9 cellular contexts compared by ENCODE assay signal in genomic region chr2:219484343-219485200, GRCh38. TPM values are rescaled to one million over a fixed set of nuclear protein-coding genes. Genes with fewer than 3 reads are reported as not detected.
DNase-seq lines count a peak whose midpoint lies in the region; ATAC-seq, FAIRE-seq and TF ChIP-seq lines count a peak whose summit lies in the region.
"Had no signal": no experiment of that assay in that cellular context is flagged by ENCODE, and none has a peak within 500 bp of the region (broad histone marks: within the 10 kb centered on the region; RNA-seq: fewer than 3 reads in every experiment).

No MANE protein-coding gene starts in this region.

- H3K9me3 Mint-ChIP-seq in activated naive CD4-positive, alpha-beta T cell treated with anti-CD3 and anti-CD28 coated beads, Interleukin-2, amount 50 U/mL, for 72 hours, result no peaks in the 10 kb centered on the region
- H3K9me3 Mint-ChIP-seq: T-helper 1 cell treated with Interleukin-12 subunit alpha and Interleukin-12 subunit beta and Interleukin-4 antibody, amounts not matched to agents 30 μg/mL and 1 μg/mL, for 36 hours had no signal

- no peak; a peak in 1 of 4 replicates for TF ChIP-seq CTCF in H1 (IDR thresholded peaks at IDR 0.05; ENCODE audit: control extremely low read depth in 1 of 3, insufficient read depth in 1 of 3, low read depth in 1 of 3, low read length in 3 of 3)
- TF ChIP-seq CTCF in mucosa of descending colon (IDR thresholded peaks at IDR 0.05), result no peak
- TF ChIP-seq CTCF in upper lobe of left lung (IDR thresholded peaks at IDR 0.05), result no peak

- CTCF ChIA-PET in H1 (lab: Charles Lee; ENCODE audit: partially characterized antibody), result interaction anchor here (1.9 to 113.1 kb wide), 5 partner anchors 5 to 158 kb away, joined by 5 to 7248 read pairs (median 74); partner anchors contain the start of genes ASIC4, CHPF, DES and GMPPA

- peak overlapping the region; percentile 77 for H4K8ac ChIP-seq in H1 (ENCODE audit: extremely low read depth, insufficient read depth, low read length)

- H3K4me3 ChIP-seq in H1 (ENCODE audit: extremely low read depth in 1 of 4, insufficient read depth in 2 of 4, low read depth in 3 of 4, low read length in 4 of 4), result peak overlapping the region in 3 of 4 experiments; percentile 26 to 56 (median 32); a peak in 6 of 8 replicates
- H3K4me3 ChIP-seq in mucosa of descending colon, result no peak overlapping the region
- H3K4me3 ChIP-seq in upper lobe of left lung, result peak overlapping the region in 3 of 4 donors; percentile 4 to 25 (median 23)

- H3K23me2 ChIP-seq in H1 (ENCODE audit: low read depth, low read length), result peaks cover 8% of the 10 kb centered on the region; the same call in 1 of the 2 replicates

- peaks cover 20 to 49% (median 36%) of the 10 kb centered on the region in 4 experiments for H3K27me3 ChIP-seq in H1 (replicated peaks in 1 of 4; ENCODE audit: control insufficient read depth in 3 of 4, extremely low read depth in 1 of 4, insufficient read depth in 3 of 4, low read length in 3 of 4)
- H3K27me3 ChIP-seq in upper lobe of left lung, result peaks cover 2 to 34% (median 23%) of the 10 kb centered on the region in 4 donors

- H3K4me2 ChIP-seq in H1 (ENCODE audit: insufficient read depth in 1 of 2, low read depth in 2 of 2, low read length in 2 of 2), result peak overlapping the region; percentile 62 to 89

- no peak for DNase-seq in activated naive CD4-positive, alpha-beta T cell treated with anti-CD3 and anti-CD28 coated beads, Interleukin-2, amount 50 U/mL, for 72 hours (ENCODE audit: low spot score in 2 of 2)
- DNase-seq in activated naive CD4-positive, alpha-beta T cell treated with Interleukin-2 at 50 U/mL for 16 hours, result no peak
- peak in 1 of 2 experiments; percentile 68 for DNase-seq in H1 (ENCODE audit: low read depth in 1 of 2, low spot score in 2 of 2)
- no peak for DNase-seq in mucosa of descending colon
- DNase-seq in upper lobe of left lung, result peak in 1 of 2 donors; percentile 84

- H3K56ac ChIP-seq in H1 (replicated peaks; ENCODE audit: insufficient read length, low read depth, low read length), result peak overlapping the region; percentile 14

- no peak overlapping the region for H4K5ac ChIP-seq in H1 (ENCODE audit: insufficient read length, low read depth, low read length)

- POLR2A ChIA-PET in H1 (lab: Charles Lee; ENCODE audit: partially characterized antibody), result interaction anchor here (0.9 to 19.9 kb wide), 12 partner anchors 9 to 43 kb away, joined by 3 to 216 read pairs (median 3); partner anchors contain the start of genes ASIC4 and GMPPA

- 0 out of 2 replicates have a peak overlapping the region, but pooled peaks have one; percentile 29 for H2BK15ac ChIP-seq in H1 (ENCODE audit: low read length)

- H3K79me1 ChIP-seq in H1 (ENCODE audit: low read depth, low read length), result no peaks in the 10 kb centered on the region

- no peak overlapping the region for H3K14ac ChIP-seq in H1 (ENCODE audit: insufficient read length)

- no peak for FAIRE-seq in H1 (lab: Jason Lieb, UNC)

- no peak overlapping the region for H3K27ac Mint-ChIP-seq in activated naive CD4-positive, alpha-beta T cell treated with anti-CD3 and anti-CD28 coated beads, Interleukin-2, amount 50 U/mL, for 72 hours
- H3K27ac Mint-ChIP-seq: T-helper 1 cell treated with Interleukin-12 subunit alpha and Interleukin-12 subunit beta and Interleukin-4 antibody, amounts not matched to agents 30 μg/mL and 1 μg/mL, for 36 hours had no signal

- H3K27ac ChIP-seq in H1 (ENCODE audit: low read depth, low read length) (no peak overlapping the region), upper lobe of left lung (no peak overlapping the region)

- H2BK5ac ChIP-seq in H1 (ENCODE audit: low read depth, low read length), result no peak overlapping the region

- H3K9me3 ChIP-seq in H1 (ENCODE audit: insufficient read depth in 2 of 2, low read depth in 1 of 2, low read length in 1 of 2) (no peaks in the 10 kb centered on the region), mucosa of descending colon (no peaks in the 10 kb centered on the region), upper lobe of left lung (no peaks in the 10 kb centered on the region)

- H4K20me1 ChIP-seq in H1 (replicated peaks in 1 of 2; ENCODE audit: control insufficient read depth in 1 of 2, insufficient read depth in 2 of 2, low read length in 2 of 2), result peaks cover 0 to 2% of the 10 kb centered on the region in 2 experiments

- H2AK5ac ChIP-seq in H1 (ENCODE audit: low read depth, low read length), result no peak overlapping the region

- no peak for TF ChIP-seq EP300 in H1 (IDR thresholded peaks at IDR 0.05; ENCODE audit: borderline replicate concordance in 1 of 2, low read depth in 2 of 2, low read length in 2 of 2)
- TF ChIP-seq EP300 in upper lobe of left lung (IDR thresholded peaks at IDR 0.05), result no peak

- peak overlapping the region; percentile 48; the same call in 1 of the 2 replicates for H3K18ac ChIP-seq in H1 (ENCODE audit: extremely low read depth, low read length)

- intact Hi-C loops in mucosa of descending colon (cut with DNase I, micrococcal nuclease), result no loop called here

- no peak overlapping the region for H3K9ac ChIP-seq in H1 (replicated peaks in 1 of 4; ENCODE audit: extremely low read depth in 1 of 4, low read depth in 3 of 4, low read length in 3 of 4)

- TF ChIP-seq POLR2A in H1 (IDR thresholded peaks at IDR 0.05; ENCODE audit: control extremely low read depth in 1 of 2, low read depth in 2 of 2, low read length in 2 of 2) (no peak), upper lobe of left lung (IDR thresholded peaks at IDR 0.05) (no peak)

- H3K23ac ChIP-seq in H1 (ENCODE audit: insufficient read length), result no peak overlapping the region

- no peak for TF ChIP-seq RAD21 in H1 (IDR thresholded peaks at IDR 0.05 in 1 of 2, conservative IDR thresholded peaks at IDR 0.05 in 1 of 2; ENCODE audit: low read depth in 2 of 2, low read length in 2 of 2)

- H3K36me3 Mint-ChIP-seq in activated naive CD4-positive, alpha-beta T cell treated with anti-CD3 and anti-CD28 coated beads, Interleukin-2, amount 50 U/mL, for 72 hours, result no peaks in the 10 kb centered on the region

- H2BK20ac ChIP-seq in H1 (ENCODE audit: low read length), result no peak overlapping the region

- no peaks in the 10 kb centered on the region for H3K79me2 ChIP-seq in H1 (ENCODE audit: control insufficient read depth in 1 of 2, insufficient read depth in 2 of 2, low read length in 2 of 2)

- H3K4me1 ChIP-seq in H1 (replicated peaks in 1 of 4; ENCODE audit: control insufficient read depth in 3 of 4, insufficient read depth in 4 of 4, low read length in 3 of 4) (peaks cover 6 to 36% (median 28%) of the 10 kb centered on the region in 4 experiments), mucosa of descending colon (ENCODE audit: low read depth) (peaks cover 11% of the 10 kb centered on the region), upper lobe of left lung (peaks cover 10 to 19% (median 15%) of the 10 kb centered on the region in 4 donors)

- no peak overlapping the region for H2AFZ ChIP-seq in H1 (ENCODE audit: low read length)

- H2BK12ac ChIP-seq in H1 (ENCODE audit: low read depth, low read length), result peak overlapping the region; percentile 80; the same call in 1 of the 2 replicates

- H3K4ac ChIP-seq in H1 (replicated peaks; ENCODE audit: insufficient read length, low read depth, low read length), result no peak overlapping the region

- H4K91ac ChIP-seq in H1 (replicated peaks; ENCODE audit: insufficient read length, low read length), result no peak overlapping the region

- no peak overlapping the region for H2BK120ac ChIP-seq in H1 (replicated peaks; ENCODE audit: low read depth, low read length)

- H3K36me3 ChIP-seq in H1 (ENCODE audit: control insufficient read depth in 2 of 4, insufficient read depth in 4 of 4, low read length in 3 of 4), result no peaks in the 10 kb centered on the region; a peak in 1 of 8 replicates
- no peaks in the 10 kb centered on the region for H3K36me3 ChIP-seq in mucosa of descending colon (ENCODE audit: low read depth)
- no peaks in the 10 kb centered on the region for H3K36me3 ChIP-seq in upper lobe of left lung

- 5% methylated on average over 76 of the region's 89 CpGs; no CpG with 5 or more reads in 1 of the 2 experiments for WGBS in H1 (ENCODE audit: extremely low coverage in 1 of 2, insufficient coverage in 1 of 2, insufficient read length in 1 of 2, insufficient replicate concordance in 2 of 2, low coverage in 1 of 2, low lambda C conversion rate in 2 of 2, missing lambda C conversion rate in 1 of 2), 2 experiments
- 3% methylated on average over 28 of the region's 89 CpGs; no CpG with 5 or more reads in 1 of the 2 donors for WGBS in upper lobe of left lung, 2 donors

- ATAC-seq in activated naive CD4-positive, alpha-beta T cell treated with anti-CD3 and anti-CD28 coated beads, Interleukin-2, amount 50 U/mL, for 72 hours, result peak; percentile 25 to 43
- peak; percentile 31 for ATAC-seq in mucosa of descending colon
- peak in 1 of 2 donors; percentile 5 for ATAC-seq in upper lobe of left lung (ENCODE audit: low FRiP score in 2 of 2)
- ATAC-seq in HG02588 (IDR thresholded peaks at IDR 0.05; ENCODE audit: unreplicated experiment), result no peak
- ATAC-seq in HG02678 (IDR thresholded peaks at IDR 0.05; ENCODE audit: unreplicated experiment), result no peak
- no peak for ATAC-seq in GM18870 (IDR thresholded peaks at IDR 0.05; ENCODE audit: unreplicated experiment)

RNA-seq across cellular contexts. Expression of gene GMPPA, which starts 14.1 kb away (rescaled TPM):
- 10 to 100 TPM; 29.1 to 34.1 TPM for total RNA-seq in activated naive CD4-positive, alpha-beta T cell treated with anti-CD3 and anti-CD28 coated beads, Interleukin-2, amount 50 U/mL, for 72 hours
- total RNA-seq in H1 (2021; fragmentation: NEBNext Ultra II Directional; extraction: Animal tissue kit (Norgen Biotek cat#: 25700)), result 34.3 and 35.3 TPM in 2 replicates
- 98.8 and 101 TPM in 2 replicates for polyA plus RNA-seq in H1 (2011; rRNA removed)
- 59.0 TPM for polyA plus RNA-seq in H1 (2011; cell fraction: cytosol; rRNA removed)
- 133 TPM for polyA plus RNA-seq in H1 (2011; cell fraction: nucleus; rRNA removed)
- polyA plus RNA-seq in H1 (2012, experiment 1 of 2), result 32.8 to 43.7 TPM (median 41.5 TPM) in 4 replicates
- polyA plus RNA-seq in H1 (2012, experiment 2 of 2), result 53.9 TPM
- 32.4 TPM for polyA plus RNA-seq in H1 (2013, experiment 1 of 2)
- 31.6 TPM for polyA plus RNA-seq in H1 (2013, experiment 2 of 2)
- 67.3 and 79.3 TPM in 2 replicates for polyA minus RNA-seq in H1 (2011; rRNA and poly(A)+ RNA removed)
- polyA minus RNA-seq in H1 (2011; cell fraction: cytosol; rRNA and poly(A)+ RNA removed), result 24.6 TPM
- 26.1 TPM for polyA minus RNA-seq in H1 (2011; cell fraction: nucleus; rRNA and poly(A)+ RNA removed)
- total RNA-seq in mucosa of descending colon, result 10 to 100 TPM; 33.6 to 52.6 (median 43.6) TPM
- 10 to 100 TPM; 20.8 to 38.5 (median 24.9) TPM for total RNA-seq in upper lobe of left lung

RNA-seq across cellular contexts. Expression of gene ASIC4, which starts 29.7 kb away (rescaled TPM):
- total RNA-seq in activated naive CD4-positive, alpha-beta T cell treated with anti-CD3 and anti-CD28 coated beads, Interleukin-2, amount 50 U/mL, for 72 hours, result under 1 TPM; 0.16 to 0.98 TPM
- total RNA-seq in H1 (2021; fragmentation: NEBNext Ultra II Directional; extraction: Animal tissue kit (Norgen Biotek cat#: 25700)), result 0.19 and 0.22 TPM in 2 replicates
- polyA plus RNA-seq in H1 (2011; rRNA removed), result 0.12 and 0.30 TPM in 2 replicates
- polyA plus RNA-seq in H1 (2011; cell fraction: cytosol; rRNA removed), result 0.18 TPM
- 0.96 TPM for polyA plus RNA-seq in H1 (2011; cell fraction: nucleus; rRNA removed)
- 0.11 to 0.42 TPM (median 0.36 TPM) in 3 of 4 replicates, not detected in the other for polyA plus RNA-seq in H1 (2012, experiment 1 of 2)
- 0.05 TPM for polyA plus RNA-seq in H1 (2012, experiment 2 of 2)
- polyA plus RNA-seq in H1 (2013, experiment 1 of 2), result 0.06 TPM
- polyA plus RNA-seq in H1 (2013, experiment 2 of 2), result 0.13 TPM
- 0.12 and 0.22 TPM in 2 replicates for polyA minus RNA-seq in H1 (2011; rRNA and poly(A)+ RNA removed)
- not detected for polyA minus RNA-seq in H1 (2011; cell fraction: cytosol; rRNA and poly(A)+ RNA removed)
- polyA minus RNA-seq in H1 (2011; cell fraction: nucleus; rRNA and poly(A)+ RNA removed), result 0.50 TPM
- total RNA-seq in mucosa of descending colon, result under 1 TPM in 1 of 3 donors, not detected in 2; 0.09 TPM
- under 1 TPM in 3 of 6 donors, not detected in 3; 0.20 to 0.34 (median 0.29) TPM for total RNA-seq in upper lobe of left lung

RNA-seq across cellular contexts. Expression of gene SPEG, which starts 49.9 kb away (rescaled TPM):
- 1 to 10 TPM; 2.2 to 2.8 TPM for total RNA-seq in activated naive CD4-positive, alpha-beta T cell treated with anti-CD3 and anti-CD28 coated beads, Interleukin-2, amount 50 U/mL, for 72 hours
- total RNA-seq in H1 (2021; fragmentation: NEBNext Ultra II Directional; extraction: Animal tissue kit (Norgen Biotek cat#: 25700)), result 32.0 and 36.7 TPM in 2 replicates
- 19.9 and 37.1 TPM in 2 replicates for polyA plus RNA-seq in H1 (2011; rRNA removed)
- polyA plus RNA-seq in H1 (2011; cell fraction: cytosol; rRNA removed), result 41.0 TPM
- 98.6 TPM for polyA plus RNA-seq in H1 (2011; cell fraction: nucleus; rRNA removed)
- 20.0 to 41.3 TPM (median 36.9 TPM) in 4 replicates for polyA plus RNA-seq in H1 (2012, experiment 1 of 2)
- polyA plus RNA-seq in H1 (2012, experiment 2 of 2), result 18.5 TPM
- 41.2 TPM for polyA plus RNA-seq in H1 (2013, experiment 1 of 2)
- 36.3 TPM for polyA plus RNA-seq in H1 (2013, experiment 2 of 2)
- 7.1 and 12.4 TPM in 2 replicates for polyA minus RNA-seq in H1 (2011; rRNA and poly(A)+ RNA removed)
- polyA minus RNA-seq in H1 (2011; cell fraction: cytosol; rRNA and poly(A)+ RNA removed), result 13.4 TPM
- polyA minus RNA-seq in H1 (2011; cell fraction: nucleus; rRNA and poly(A)+ RNA removed), result 39.5 TPM
- 100 to 1,000 TPM in 1 of 3 donors, 10 to 100 TPM in 1, 1 to 10 TPM in 1; 7.9 to 242 (median 22.2) TPM for total RNA-seq in mucosa of descending colon
- 1 to 10 TPM; 2.3 to 8.9 (median 4.9) TPM for total RNA-seq in upper lobe of left lung

RNA-seq across cellular contexts. Expression of gene CHPF, which starts 59.0 kb away (rescaled TPM):
- 10 to 100 TPM; 13.2 to 16.7 TPM for total RNA-seq in activated naive CD4-positive, alpha-beta T cell treated with anti-CD3 and anti-CD28 coated beads, Interleukin-2, amount 50 U/mL, for 72 hours
- 62.9 and 68.1 TPM in 2 replicates for total RNA-seq in H1 (2021; fragmentation: NEBNext Ultra II Directional; extraction: Animal tissue kit (Norgen Biotek cat#: 25700))
- 67.3 and 103 TPM in 2 replicates for polyA plus RNA-seq in H1 (2011; rRNA removed)
- 61.7 TPM for polyA plus RNA-seq in H1 (2011; cell fraction: cytosol; rRNA removed)
- polyA plus RNA-seq in H1 (2011; cell fraction: nucleus; rRNA removed), result 76.8 TPM
- 33.7 to 59.5 TPM (median 55.7 TPM) in 4 replicates for polyA plus RNA-seq in H1 (2012, experiment 1 of 2)
- 62.7 TPM for polyA plus RNA-seq in H1 (2012, experiment 2 of 2)
- polyA plus RNA-seq in H1 (2013, experiment 1 of 2), result 107 TPM
- 107 TPM for polyA plus RNA-seq in H1 (2013, experiment 2 of 2)
- polyA minus RNA-seq in H1 (2011; rRNA and poly(A)+ RNA removed), result 17.3 and 20.9 TPM in 2 replicates
- 62.2 TPM for polyA minus RNA-seq in H1 (2011; cell fraction: cytosol; rRNA and poly(A)+ RNA removed)
- 38.8 TPM for polyA minus RNA-seq in H1 (2011; cell fraction: nucleus; rRNA and poly(A)+ RNA removed)
- 10 to 100 TPM; 19.4 to 25.9 (median 20.5) TPM for total RNA-seq in mucosa of descending colon
- total RNA-seq in upper lobe of left lung, result 100 to 1,000 TPM in 2 of 6 donors, 10 to 100 TPM in 4; 41.9 to 125 (median 60.2) TPM

RNA-seq across cellular contexts. Expression of gene TMEM198, which starts 59.3 kb away (rescaled TPM):
- total RNA-seq in activated naive CD4-positive, alpha-beta T cell treated with anti-CD3 and anti-CD28 coated beads, Interleukin-2, amount 50 U/mL, for 72 hours, result 1 to 10 TPM; 1.8 to 6.1 TPM
- total RNA-seq in H1 (2021; fragmentation: NEBNext Ultra II Directional; extraction: Animal tissue kit (Norgen Biotek cat#: 25700)), result 10.2 and 11.0 TPM in 2 replicates
- 10.4 and 15.4 TPM in 2 replicates for polyA plus RNA-seq in H1 (2011; rRNA removed)
- 10.0 TPM for polyA plus RNA-seq in H1 (2011; cell fraction: cytosol; rRNA removed)
- 19.0 TPM for polyA plus RNA-seq in H1 (2011; cell fraction: nucleus; rRNA removed)
- polyA plus RNA-seq in H1 (2012, experiment 1 of 2), result 7.6 to 11.7 TPM (median 9.4 TPM) in 4 replicates
- 13.6 TPM for polyA plus RNA-seq in H1 (2012, experiment 2 of 2)
- polyA plus RNA-seq in H1 (2013, experiment 1 of 2), result 8.4 TPM
- 8.2 TPM for polyA plus RNA-seq in H1 (2013, experiment 2 of 2)
- polyA minus RNA-seq in H1 (2011; rRNA and poly(A)+ RNA removed), result 4.3 and 6.1 TPM in 2 replicates
- polyA minus RNA-seq in H1 (2011; cell fraction: cytosol; rRNA and poly(A)+ RNA removed), result 7.5 TPM
- 5.6 TPM for polyA minus RNA-seq in H1 (2011; cell fraction: nucleus; rRNA and poly(A)+ RNA removed)
- total RNA-seq in mucosa of descending colon (1 to 10 TPM in 2 of 3 donors, under 1 TPM in 1; 0.69 to 2.7 (median 2.7) TPM), upper lobe of left lung (10 to 100 TPM in 1 of 6 donors, 1 to 10 TPM in 5; 1.9 to 12.6 (median 4.2) TPM)

Comparison
In these comparisons a context has a peak if more than half of its experiments do, and no peak if none do; other contexts are left out.
1. ATAC-seq: peak in activated naive CD4-positive, alpha-beta T cell treated with anti-CD3 and anti-CD28 coated beads, Interleukin-2, amount 50 U/mL, for 72 hours (2 of 2) and mucosa of descending colon (single experiment); none in HG02588 (single experiment), HG02678 (single experiment) and GM18870 (single experiment).